8 cellular contexts compared by ENCODE assay signal in the genomic region with DNA sequence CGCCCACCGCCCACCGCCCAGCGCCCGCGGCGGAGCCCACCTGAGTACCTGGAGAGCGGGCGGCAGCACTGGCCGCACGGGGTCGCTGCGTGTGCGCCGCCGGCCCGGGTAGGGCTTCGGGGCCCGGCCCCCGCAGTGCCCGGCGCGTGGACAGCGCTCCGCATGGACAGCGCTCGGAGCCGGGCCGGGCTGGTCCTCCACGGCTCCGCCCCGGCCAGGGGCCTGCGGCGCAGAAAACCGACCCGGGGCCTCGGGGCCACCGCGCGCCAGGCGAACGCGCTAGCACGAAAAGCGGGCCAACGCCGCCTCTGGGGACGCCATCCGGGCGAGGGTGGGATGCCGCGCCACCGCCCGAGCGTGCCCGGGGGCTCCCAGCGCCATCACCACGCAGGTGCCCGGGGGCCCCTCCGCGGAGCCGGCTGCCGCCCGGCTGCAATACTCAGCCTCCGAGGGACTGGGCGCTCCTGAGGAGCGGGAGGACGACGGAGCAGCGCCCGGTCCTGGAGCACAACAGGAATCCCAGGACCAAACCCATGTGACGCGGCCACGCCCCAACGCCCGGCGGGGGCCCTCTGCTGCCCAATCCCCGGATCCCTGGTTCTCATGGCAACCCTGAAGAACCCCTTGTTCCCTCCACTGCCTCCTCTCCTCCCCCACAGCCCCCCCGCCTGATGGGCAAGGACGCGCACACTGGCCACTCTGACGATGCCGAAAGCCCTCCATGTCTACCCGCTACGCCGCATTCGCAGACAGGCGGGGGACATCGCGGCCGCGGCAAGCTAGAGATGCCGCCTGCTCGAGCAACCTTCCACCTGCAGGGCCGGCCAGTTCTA. TPM values are rescaled to one million over a fixed set of nuclear protein-coding genes. Genes with fewer than 3 reads are reported as not detected.
DNase-seq lines count a peak whose midpoint lies in the region; ATAC-seq, FAIRE-seq and TF ChIP-seq lines count a peak whose summit lies in the region.

A gene (minus strand): TSS at position 521 of the 833 bp plus-strand sequence. CDS start 50,574 bp downstream, outside the sequence.

- H3K36me3 Mint-ChIP-seq in activated T-cell treated with anti-CD3 and anti-CD28 coated beads, Interleukin-2, amount 50 U/mL, for 72 hours (ENCODE audit: insufficient read depth in 2 of 2) = peaks cover 0 to 2% of the 10 kb centered on the region in 2 donors
- H3K36me3 Mint-ChIP-seq in nephron (ENCODE audit: low read depth) = peaks cover 47% of the 10 kb centered on the region

- H3K4me2 ChIP-seq in A549 = peak within 1 kb of the TSS; percentile 60
- no peak within 1 kb of the TSS for H3K4me2 ChIP-seq in MM.1S (ENCODE audit: low read depth, low read length)

- peaks cover 24% of the 10 kb centered on the region for H3K4me1 ChIP-seq in A549
- peaks cover 8% of the 10 kb centered on the region; the same call in 1 of the 2 replicates for H3K4me1 ChIP-seq in HEK293 (ENCODE audit: control insufficient read depth, insufficient read depth, low read length)
- no peaks in the 10 kb centered on the region for H3K4me1 ChIP-seq in MM.1S (ENCODE audit: low read length)

- peak within 1 kb of the TSS; percentile 51 to 80; a peak in 4 of 6 replicates for H3K27ac ChIP-seq in A549
- H3K27ac ChIP-seq in HEK293 (ENCODE audit: extremely low read depth, low read depth, low read length) = no peak within 1 kb of the TSS
- no peak within 1 kb of the TSS for H3K27ac ChIP-seq in MM.1S (ENCODE audit: low read length)

- POLR2A ChIA-PET in A549 (lab: Yijun Ruan, JAX) = no interaction called here
- POLR2A ChIA-PET in HEK293 (lab: Yijun Ruan, JAX) = no interaction called here

- 80% methylated on average over 37 of the region's 95 CpGs for WGBS in A549 (ENCODE audit: missing lambda C conversion rate)

- TF ChIP-seq CTCF in A549 (IDR thresholded peaks at IDR 0.05) = peak; percentile 46
- no peak for TF ChIP-seq CTCF in HEK293 (tag by site-specific recombination; IDR thresholded peaks at IDR 0.05)
- TF ChIP-seq CTCF in nephron (IDR thresholded peaks at IDR 0.05; ENCODE audit: unreplicated experiment in 3 of 3) = peak; percentile 9 to 17 (median 16)
- no peak for TF ChIP-seq CTCF in MM.1S (IDR thresholded peaks at IDR 0.05; ENCODE audit: low read length)

- H3K4me1 Mint-ChIP-seq in activated T-cell treated with anti-CD3 and anti-CD28 coated beads, Interleukin-2, amount 50 U/mL, for 72 hours (ENCODE audit: low read depth) = peaks cover 25% of the 10 kb centered on the region
- H3K4me1 Mint-ChIP-seq in nephron = peaks cover 54% of the 10 kb centered on the region

- H3K4me3 Mint-ChIP-seq in activated T-cell treated with anti-CD3 and anti-CD28 coated beads, Interleukin-2, amount 50 U/mL, for 72 hours = peak within 1 kb of the TSS; percentile 66 to 80
- peak within 1 kb of the TSS; percentile 75 to 83 (median 75) for H3K4me3 Mint-ChIP-seq in nephron

- H3F3A ChIP-seq in MM.1S (ENCODE audit: insufficient read depth, low read length) = no peaks in the 10 kb centered on the region

- peak; percentile 16 to 54; a peak in 4 of 5 replicates for TF ChIP-seq RAD21 in A549 (conservative IDR thresholded peaks at IDR 0.05 in 1 of 2, IDR thresholded peaks at IDR 0.05 in 1 of 2)

- no peak for TF ChIP-seq POLR2A in A549 (IDR thresholded peaks at IDR 0.05; ENCODE audit: low read length)

- no peaks in the 10 kb centered on the region for H4K20me1 ChIP-seq in MM.1S (ENCODE audit: insufficient read depth, low read length)

- FAIRE-seq in A549 (lab: Jason Lieb, UNC) (no peak), frontal cortex (lab: Jason Lieb, UNC) (no peak)

- peak; percentile 70 to 72 for ATAC-seq in A549
- peak; percentile 52 to 65 for ATAC-seq in activated T-cell treated with anti-CD3 and anti-CD28 coated beads, Interleukin-2, amount 50 U/mL, for 72 hours (replicated peaks in 1 of 2)

- no peaks in the 10 kb centered on the region for H3K9me2 ChIP-seq in MM.1S (replicated peaks; ENCODE audit: insufficient read depth, low read length)

- H3K9me3 Mint-ChIP-seq in activated T-cell treated with anti-CD3 and anti-CD28 coated beads, Interleukin-2, amount 50 U/mL, for 72 hours = peaks cover 0 to under 1% of the 10 kb centered on the region in 2 donors
- H3K9me3 Mint-ChIP-seq in nephron = peaks cover 8% of the 10 kb centered on the region

- H3K9me3 ChIP-seq in A549 (no peaks in the 10 kb centered on the region), HEK293 (ENCODE audit: control insufficient read depth, insufficient read depth, low read depth, low read length) (no peaks in the 10 kb centered on the region), MM.1S (replicated peaks; ENCODE audit: insufficient read depth, low read length) (no peaks in the 10 kb centered on the region)

- H3K36me3 ChIP-seq in HEK293 (ENCODE audit: control insufficient read depth in 2 of 2, insufficient read depth in 1 of 2, low read length in 2 of 2) (no peaks in the 10 kb centered on the region), MM.1S (replicated peaks; ENCODE audit: insufficient read depth, low read length) (no peaks in the 10 kb centered on the region)

- DNase-seq in A549 (ENCODE audit: low read depth in 1 of 2, low spot score in 1 of 2) (no peak), frontal cortex (ENCODE audit: low spot score in 2 of 2) (peak; percentile 70 to 73), COLO829 (ENCODE audit: low spot score) (no peak), OCI-M1 (lab: John Stamatoyannopoulos, UW) (no peak), MM.1S (no peak)
- DNase-seq in activated T-cell treated with anti-CD3 and anti-CD28 coated beads, Interleukin-2, amount 50 U/mL, for 72 hours = no peak

- H3K27ac Mint-ChIP-seq in activated T-cell treated with anti-CD3 and anti-CD28 coated beads, Interleukin-2, amount 50 U/mL, for 72 hours = no peak within 1 kb of the TSS
- peak within 1 kb of the TSS in 1 of 3 experiments; percentile 4 for H3K27ac Mint-ChIP-seq in nephron

- H2AFZ ChIP-seq in MM.1S (ENCODE audit: low read length) = no peak within 1 kb of the TSS

- H3K4me3 ChIP-seq in A549 (peak within 1 kb of the TSS; percentile 46), HEK293 (ENCODE audit: low read depth, low read length) (peak within 1 kb of the TSS; percentile 36), MM.1S (ENCODE audit: low read length) (no peak within 1 kb of the TSS)

- peaks cover 14% of the 10 kb centered on the region for H3K27me3 Mint-ChIP-seq in activated T-cell treated with anti-CD3 and anti-CD28 coated beads, Interleukin-2, amount 50 U/mL, for 72 hours (ENCODE audit: low read depth)
- H3K27me3 Mint-ChIP-seq in nephron (ENCODE audit: low read depth) = peaks cover 54% of the 10 kb centered on the region

- no peak within 1 kb of the TSS for H3K9ac ChIP-seq in MM.1S (ENCODE audit: low read length)

- CTCF ChIA-PET in A549 (lab: Yijun Ruan, JAX) = interaction anchor here (1.0 to 1.3 kb wide), 2 partner anchors 14 to 285 kb away, joined by 3 to 6 read pairs; no protein-coding TSS in a partner anchor
- CTCF ChIA-PET in HEK293 (lab: Yijun Ruan, JAX) = interaction anchor here (0.6 kb wide), 1 partner anchor 583 kb away, joined by 3 read pairs; no protein-coding TSS in a partner anchor

- TF ChIP-seq EP300 in A549 (IDR thresholded peaks at IDR 0.05) = no peak

- no peaks in the 10 kb centered on the region for H3K79me2 ChIP-seq in MM.1S (ENCODE audit: low read length)

- no peaks in the 10 kb centered on the region for H3K27me3 ChIP-seq in MM.1S (replicated peaks; ENCODE audit: insufficient read depth, low read length)

TF ChIP-seq in A549, 52 proteins besides CTCF, POLR2A, EP300 and RAD21:
- TF ChIP-seq HOXB13 (CRISPR knock-in tag; IDR thresholded peaks at IDR 0.05; ENCODE audit: low read depth) = no peak
- peak; percentile 41; the same call in 1 of the 3 replicates for TF ChIP-seq SMC3 (IDR thresholded peaks at IDR 0.05)
- no peak for TF ChIP-seq ZC3H11A (IDR thresholded peaks at IDR 0.05)

TF ChIP-seq in HEK293, 187 proteins besides CTCF, POLR2A, EP300 and RAD21 (continues in another document):
- TF ChIP-seq, protein P1, sequence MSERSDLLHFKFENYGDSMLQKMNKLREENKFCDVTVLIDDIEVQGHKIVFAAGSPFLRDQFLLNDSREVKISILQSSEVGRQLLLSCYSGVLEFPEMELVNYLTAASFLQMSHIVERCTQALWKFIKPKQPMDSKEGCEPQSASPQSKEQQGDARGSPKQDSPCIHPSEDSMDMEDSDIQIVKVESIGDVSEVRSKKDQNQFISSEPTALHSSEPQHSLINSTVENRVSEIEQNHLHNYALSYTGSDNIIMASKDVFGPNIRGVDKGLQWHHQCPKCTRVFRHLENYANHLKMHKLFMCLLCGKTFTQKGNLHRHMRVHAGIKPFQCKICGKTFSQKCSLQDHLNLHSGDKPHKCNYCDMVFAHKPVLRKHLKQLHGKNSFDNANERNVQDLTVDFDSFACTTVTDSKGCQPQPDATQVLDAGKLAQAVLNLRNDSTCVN (tag by site-specific recombination; optimal IDR thresholded peaks at IDR 0.05) = peak; percentile 63
- TF ChIP-seq OSR2 (tag by site-specific recombination; IDR thresholded peaks at IDR 0.05) = no peak

RNA-seq across cellular contexts. Expression of the gene that starts here (rescaled TPM):
- polyA plus RNA-seq in A549 (2011; rRNA removed) = 23.2 and 42.3 TPM in 2 replicates
- 10.1 and 12.7 TPM in 2 replicates for polyA plus RNA-seq in A549 (2012; cell fraction: cytosol; rRNA removed)
- 19.9 and 33.8 TPM in 2 replicates for polyA plus RNA-seq in A549 (2012; cell fraction: nucleus; rRNA removed)
- 34.7 to 37.6 TPM (median 37.0 TPM) in 3 replicates for polyA plus RNA-seq in A549 (2017; fragmentation: RNase III; extraction: RNeasy Plus Mini Kit Qiagen cat#74134 plus additional on column Dnase treatment)
- 64.5 and 88.4 TPM in 2 replicates for polyA minus RNA-seq in A549 (2011; rRNA and poly(A)+ RNA removed)
- 10 to 100 TPM; 18.4 to 21.0 TPM for total RNA-seq in activated T-cell treated with anti-CD3 and anti-CD28 coated beads, Interleukin-2, amount 50 U/mL, for 72 hours
- total RNA-seq in frontal cortex = 48.5 TPM

Comparison
In these comparisons a context has a peak if more than half of its experiments do, and no peak if none do; other contexts are left out.
1. DNase-seq: peak in frontal cortex (2 of 2); none in A549 (0 of 2), activated T-cell treated with anti-CD3 and anti-CD28 coated beads, Interleukin-2, amount 50 U/mL, for 72 hours (0 of 2), COLO829 (single experiment), OCI-M1 (single experiment) and MM.1S (single experiment).
2. H3K27ac ChIP-seq: peak in A549 (2 of 2); none in HEK293 (single experiment) and MM.1S (single experiment).
3. CTCF ChIP-seq: peak in A549 (single experiment) and nephron (3 of 3); none in HEK293 (single experiment) and MM.1S (single experiment).